ENCODE assay signal across 8 cellular contexts in genomic region chr12:108622425-108622824, GRCh38. TPM values are rescaled to one million over a fixed set of nuclear protein-coding genes. Genes with fewer than 3 reads are reported as not detected.
A peak's percentile ranks its signal among the peaks of the same experiment; 100 is the strongest.
DNase-seq lines count a peak whose midpoint lies in the region; ATAC-seq lines count a peak whose summit lies in the region.
"Had no signal": no experiment of that assay in that cellular context is flagged by ENCODE, and none has a peak within 500 bp of the region (broad histone marks: within the 10 kb centered on the region; RNA-seq: fewer than 3 reads in every experiment).

No MANE protein-coding gene starts in this region.

- no peak for ATAC-seq in GM19397 (IDR thresholded peaks at IDR 0.05; ENCODE audit: unreplicated experiment)
- no peak for ATAC-seq in GM19452 (IDR thresholded peaks at IDR 0.05; ENCODE audit: unreplicated experiment)

- peak; percentile 44 for DNase-seq in DMS153 treated with DMSO at 0.1 percent for 48 hours (lab: John Stamatoyannopoulos, UW; ENCODE audit: unreplicated experiment)
- DNase-seq in M059J (ENCODE audit: low read depth): peak; percentile 88
- DNase-seq in central memory CD4-positive, alpha-beta T cell: peak; percentile 27
- peak; percentile 18 for DNase-seq in myocyte (ENCODE audit: low read depth)
- DNase-seq in DMS79 (lab: John Stamatoyannopoulos, UW): no peak
- DNase-seq: NCI-H187 had no signal

RNA-seq across cellular contexts. Expression of gene SELPLG, which starts 11.3 kb away (rescaled TPM):
- total RNA-seq in M059J (2014; rRNA removed; shearing (Covaris generic)): 0.42 and 0.79 TPM in 2 replicates
- total RNA-seq in myocyte: 2.4 and 2.9 TPM in 2 replicates
- 5.1 TPM for polyA plus RNA-seq in myocyte (2012)

RNA-seq across cellular contexts. Expression of gene TMEM119, which starts 24.5 kb away (rescaled TPM):
- 0.05 TPM in 1 of 2 replicates, not detected in the other for total RNA-seq in M059J (2014; rRNA removed; shearing (Covaris generic))
- 34.4 and 55.5 TPM in 2 replicates for total RNA-seq in myocyte
- 50.8 TPM for polyA plus RNA-seq in myocyte (2012)

Comparison
In these comparisons a context has a peak if more than half of its experiments do, and no peak if none do; other contexts are left out.
1. RNA of gene TMEM119, which starts 24.5 kb away (total RNA-seq): 34.4 to 55.5 TPM in myocyte; 0.05 TPM in M059J; every median in the first group is over 10 times any median in the second.